In the genomic region with DNA sequence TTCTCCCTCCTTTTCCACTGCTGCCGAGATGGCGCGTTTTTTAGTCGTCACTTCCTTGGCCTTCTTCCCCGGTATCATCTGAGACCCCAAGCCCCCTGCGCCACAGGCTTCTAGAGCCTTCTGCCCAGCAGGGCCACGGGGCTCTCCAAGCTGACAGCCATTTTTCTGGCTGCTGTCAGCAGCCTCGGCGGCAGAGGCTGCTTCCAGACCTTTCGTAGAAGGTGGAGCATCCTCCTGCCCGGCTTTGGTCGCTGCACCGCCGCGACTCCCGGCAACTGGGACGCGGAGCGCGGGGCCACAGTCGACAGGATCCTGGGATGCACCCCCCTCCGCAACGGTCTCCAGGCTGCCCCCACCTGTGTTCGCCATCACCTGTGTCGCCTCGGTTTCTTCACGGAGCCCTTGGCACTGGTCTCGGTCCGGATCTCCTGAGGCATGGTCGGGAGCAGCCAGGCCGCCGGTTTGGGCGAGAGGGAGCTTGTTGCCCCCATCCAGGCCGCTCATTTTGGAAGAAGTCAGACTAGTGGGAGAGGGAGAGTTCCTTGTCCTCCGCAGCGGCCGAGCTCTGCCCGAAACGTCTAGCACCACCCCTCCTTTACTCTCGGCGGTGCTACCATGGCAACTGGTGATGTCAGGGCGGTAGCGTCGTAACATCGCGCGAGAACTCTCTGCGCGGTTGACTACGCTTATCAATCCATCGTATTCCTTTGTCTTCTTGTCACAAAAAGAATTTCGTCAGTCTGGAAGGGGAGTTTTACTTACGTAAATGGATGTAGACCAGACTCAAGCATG, we compare ENCODE assay signal across 9 cellular contexts. TPM values are rescaled to one million over a fixed set of nuclear protein-coding genes. Genes with fewer than 3 reads are reported as not detected.
A peak's percentile ranks its signal among the peaks of the same experiment; 100 is the strongest.
DNase-seq lines count a peak whose midpoint lies in the region; ATAC-seq and TF ChIP-seq lines count a peak whose summit lies in the region.
"Had no signal": no experiment of that assay in that cellular context is flagged by ENCODE, and none has a peak within 500 bp of the region (broad histone marks: within the 10 kb centered on the region; RNA-seq: fewer than 3 reads in every experiment).

A gene (minus strand): TSS at position 571 of the 792 bp plus-strand sequence. CDS start 67 bp downstream, at position 504.

- TF ChIP-seq CTCF in CD14-positive monocyte (IDR thresholded peaks at IDR 0.05) = no peak

- H3K36me3 Mint-ChIP-seq in CD14-positive monocyte = no peaks in the 10 kb centered on the region

- intact Hi-C loops in CD14-positive monocyte (cut with micrococcal nuclease) = no loop called here

- DNase-seq in CD14-positive monocyte (ENCODE audit: low spot score) (peak; percentile 89), NCI-H748 (lab: John Stamatoyannopoulos, UW; ENCODE audit: unreplicated experiment) (peak; percentile 98), dermis microvascular lymphatic vessel endothelial cell (ENCODE audit: low read depth in 2 of 2) (peak; percentile 93 to 97), left lobe of liver (ENCODE audit: low spot score) (peak; percentile 95)
- DNase-seq in activated CD4-positive, alpha-beta T cell treated with anti-CD3 and anti-CD28 coated beads, Interleukin-2, amount 50 U/mL, for 1 hour = peak; percentile 89
- DNase-seq in stimulated activated CD4-positive, alpha-beta T cell treated with anti-CD3 and anti-CD28 coated beads, Interleukin-2, amount 100 ng/mL, for 24 hours = peak; percentile 89 to 90

- H3K27me3 Mint-ChIP-seq in CD14-positive monocyte (ENCODE audit: low read depth in 3 of 3) = no peaks in the 10 kb centered on the region
- H3K27me3 Mint-ChIP-seq: stimulated activated naive CD8-positive, alpha-beta T cell treated with anti-CD3 and anti-CD28 coated beads, Interleukin-15, Interleukin-2, amounts not matched to agents 100 ng/mL and 50 ng/mL, for 24 hours had no signal

- H3K4me3 Mint-ChIP-seq in CD14-positive monocyte = no peak within 1 kb of the TSS
- H3K4me3 Mint-ChIP-seq: stimulated activated naive CD8-positive, alpha-beta T cell treated with anti-CD3 and anti-CD28 coated beads, Interleukin-15, Interleukin-2, amounts not matched to agents 100 ng/mL and 50 ng/mL, for 24 hours had no signal

- no peaks in the 10 kb centered on the region for H3K9me3 Mint-ChIP-seq in CD14-positive monocyte
- H3K9me3 Mint-ChIP-seq: stimulated activated naive CD8-positive, alpha-beta T cell treated with anti-CD3 and anti-CD28 coated beads, Interleukin-15, Interleukin-2, amounts not matched to agents 100 ng/mL and 50 ng/mL, for 24 hours had no signal

- ATAC-seq in GM19397 (IDR thresholded peaks at IDR 0.05; ENCODE audit: unreplicated experiment) (peak; percentile 99), HG03558 (IDR thresholded peaks at IDR 0.05; ENCODE audit: extremely low read depth, unreplicated experiment) (peak; percentile 99), left lobe of liver (peak; percentile 88)

- no peak within 1 kb of the TSS for H3K27ac Mint-ChIP-seq in CD14-positive monocyte

- peaks cover 20% of the 10 kb centered on the region for H3K4me1 Mint-ChIP-seq in CD14-positive monocyte

RNA-seq across cellular contexts. Expression of the gene that starts here (rescaled TPM):
- 1 to 10 TPM; 1.8 to 3.6 TPM for polyA plus RNA-seq in CD14-positive monocyte
- total RNA-seq in dermis microvascular lymphatic vessel endothelial cell (5.9 and 9.2 TPM in 2 replicates), left lobe of liver (5.2 TPM)

Comparison
In these comparisons a context has a peak if more than half of its experiments do, and no peak if none do; other contexts are left out.
1. Peak in every context shown above with its lines: DNase-seq and ATAC-seq.